1 cellular context compared by ENCODE assay signal in genomic region chr13:41767801-41768200, GRCh38.
TF ChIP-seq lines count a peak whose summit lies in the region.

No MANE protein-coding gene starts in this region.

TF ChIP-seq in IMR-90, 13 proteins besides CTCF, POLR2A, EP300 and RAD21 (continued from another document):
- TF ChIP-seq NFE2L2 (IDR thresholded peaks at IDR 0.05; ENCODE audit: low read depth, low read length) = no peak
